Comparison of ENCODE assay signal across 8 cellular contexts in genomic region chr16:28822520-28823290, GRCh38. TPM values are rescaled to one million over a fixed set of nuclear protein-coding genes. Genes with fewer than 3 reads are reported as not detected.
DNase-seq lines count a peak whose midpoint lies in the region; ATAC-seq and TF ChIP-seq lines count a peak whose summit lies in the region.

Gene ATXN2L, plus strand, starts transcription at chr16:28822999. Its CDS starts 261 bp downstream, at chr16:28823260.

- ATAC-seq in GM19023 (IDR thresholded peaks at IDR 0.05; ENCODE audit: unreplicated experiment) (peak; percentile 32), HG03342 (IDR thresholded peaks at IDR 0.05; ENCODE audit: unreplicated experiment) (peak; percentile 43)

- H3K9me3 Mint-ChIP-seq in chondrocyte (ENCODE audit: low read depth) = no peaks in the 10 kb centered on the region

- H3K36me3 ChIP-seq in kidney epithelial cell (ENCODE audit: control insufficient read depth, insufficient read depth, low read length) = peaks cover 2% of the 10 kb centered on the region

- peak within 1 kb of the TSS; percentile 99 for H3K4me3 Mint-ChIP-seq in chondrocyte (ENCODE audit: unreplicated experiment)

- H3K4me1 Mint-ChIP-seq in chondrocyte (ENCODE audit: low read depth) = peaks cover 43% of the 10 kb centered on the region

- peak; percentile 31 for TF ChIP-seq CTCF in chondrocyte (IDR thresholded peaks at IDR 0.05)
- no peak for TF ChIP-seq CTCF in kidney epithelial cell (IDR thresholded peaks at IDR 0.05; ENCODE audit: insufficient read depth, low read length, poor library complexity, severe bottlenecking)

- H3K4me3 ChIP-seq in kidney epithelial cell (ENCODE audit: low read depth, low read length) = peak within 1 kb of the TSS; percentile 98

- no peaks in the 10 kb centered on the region for H3K27me3 Mint-ChIP-seq in chondrocyte (ENCODE audit: low read depth)

- no peaks in the 10 kb centered on the region for H3K27me3 ChIP-seq in kidney epithelial cell (ENCODE audit: control insufficient read depth, insufficient read depth, low read length)

- H3K27ac Mint-ChIP-seq in chondrocyte (ENCODE audit: unreplicated experiment) = peak within 1 kb of the TSS; percentile 99

- peak; percentile 95 for DNase-seq in AG08395 (ENCODE audit: low spot score)
- peak; percentile 90 for DNase-seq in NCI-H460 (ENCODE audit: extremely low read depth, low read depth)
- DNase-seq in activated CD4-positive, alpha-beta T cell treated with anti-CD3 and anti-CD28 coated beads for 24 hours (ENCODE audit: low read depth in 2 of 2) = peak; percentile 89 to 93
- DNase-seq in chondrocyte (ENCODE audit: low spot score) = peak; percentile 98
- DNase-seq in kidney epithelial cell (ENCODE audit: low read depth) = peak; percentile 63
- peak; percentile 97 for DNase-seq in stimulated activated CD4-positive, alpha-beta T cell treated with anti-CD3 and anti-CD28 coated beads, Interleukin-15, amount 100 ng/mL, for 24 hours

- peaks cover 27% of the 10 kb centered on the region for H3K36me3 Mint-ChIP-seq in chondrocyte (ENCODE audit: low read depth)

RNA-seq across cellular contexts. Expression of gene ATXN2L, which starts in this region (rescaled TPM):
- total RNA-seq in NCI-H460 (2014; rRNA removed; shearing (Covaris generic)) = 82.0 and 97.1 TPM in 2 replicates
- polyA plus RNA-seq in NCI-H460 (2014; cell fraction: nucleus; rRNA removed) = 135 and 157 TPM in 2 replicates
- total RNA-seq in chondrocyte = 152 to 186 TPM (median 185 TPM) in 3 replicates
- total RNA-seq in kidney epithelial cell = 150 and 197 TPM in 2 replicates

Comparison
In these comparisons a context has a peak if more than half of its experiments do, and no peak if none do; other contexts are left out.
1. Peak in every context shown above with its lines: DNase-seq, ATAC-seq and H3K4me3 ChIP-seq.